Comparison of ENCODE assay signal across 1 cellular context in the genomic region with DNA sequence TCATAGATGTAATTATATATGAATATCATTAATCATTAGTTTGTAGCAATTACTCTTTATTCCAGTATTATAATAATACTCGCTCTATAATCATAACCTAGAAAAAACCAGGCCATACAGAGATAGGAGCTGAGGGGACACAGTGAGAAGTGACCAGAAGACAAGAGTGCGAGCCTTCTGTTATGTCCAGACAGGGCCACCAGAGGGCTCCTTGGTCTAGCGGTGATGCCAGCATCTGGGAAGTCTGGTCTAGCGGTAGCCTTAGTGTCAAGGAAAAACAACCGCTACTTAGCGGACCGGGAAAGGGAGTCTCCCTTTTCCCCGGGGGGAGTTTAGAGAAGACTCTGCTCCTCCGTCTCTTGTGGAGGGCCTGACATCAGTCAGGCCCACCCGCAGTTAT.
TF ChIP-seq lines count a peak whose summit lies in the region.

No MANE protein-coding gene starts in this region.

TF ChIP-seq in GM12878, 131 proteins besides CTCF, POLR2A, EP300 and RAD21:
- TF ChIP-seq SMC3 (IDR thresholded peaks at IDR 0.05; ENCODE audit: borderline replicate concordance, low read length) = peak; percentile 34; the same call in 1 of the 2 replicates
- TF ChIP-seq IKZF2 (IDR thresholded peaks at IDR 0.05) = peak; percentile 16; a peak in 1 of 4 replicates
